ENCODE assay signal across 2 cellular contexts in the genomic region with DNA sequence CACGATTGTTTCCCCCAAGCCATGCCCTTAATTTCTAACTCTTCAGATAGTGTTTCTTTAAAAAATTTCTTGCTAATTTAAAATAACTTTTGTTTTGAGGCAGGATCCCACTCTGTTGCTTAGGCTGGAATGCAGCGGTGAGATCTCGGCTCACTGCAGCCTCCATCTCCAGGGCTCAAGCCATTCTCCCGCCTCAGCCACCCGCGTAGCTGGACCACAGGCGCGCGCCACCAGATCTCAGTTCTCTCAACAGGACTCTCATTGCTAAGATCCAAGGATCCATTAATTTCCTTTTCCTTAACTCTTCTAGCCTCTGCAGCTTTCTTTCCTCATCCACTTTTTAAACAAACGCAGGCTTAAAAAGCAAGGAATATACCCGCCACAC.
TF ChIP-seq lines count a peak whose summit lies in the region.

No MANE protein-coding gene starts in this region.

TF ChIP-seq in GM12878, 131 proteins besides CTCF, POLR2A, EP300 and RAD21 (continues in another document):
- TF ChIP-seq, protein P1, sequence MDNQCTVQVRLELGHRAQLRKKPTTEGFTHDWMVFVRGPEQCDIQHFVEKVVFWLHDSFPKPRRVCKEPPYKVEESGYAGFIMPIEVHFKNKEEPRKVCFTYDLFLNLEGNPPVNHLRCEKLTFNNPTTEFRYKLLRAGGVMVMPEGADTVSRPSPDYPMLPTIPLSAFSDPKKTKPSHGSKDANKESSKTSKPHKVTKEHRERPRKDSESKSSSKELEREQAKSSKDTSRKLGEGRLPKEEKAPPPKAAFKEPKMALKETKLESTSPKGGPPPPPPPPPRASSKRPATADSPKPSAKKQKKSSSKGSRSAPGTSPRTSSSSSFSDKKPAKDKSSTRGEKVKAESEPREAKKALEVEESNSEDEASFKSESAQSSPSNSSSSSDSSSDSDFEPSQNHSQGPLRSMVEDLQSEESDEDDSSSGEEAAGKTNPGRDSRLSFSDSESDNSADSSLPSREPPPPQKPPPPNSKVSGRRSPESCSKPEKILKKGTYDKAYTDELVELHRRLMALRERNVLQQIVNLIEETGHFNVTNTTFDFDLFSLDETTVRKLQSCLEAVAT (IDR thresholded peaks at IDR 0.05): no peak; the same call in 1 of the 2 replicates
- TF ChIP-seq RB1 (IDR thresholded peaks at IDR 0.05; ENCODE audit: borderline replicate concordance) (peak; percentile 89; the same call in 1 of the 2 replicates), ZNF274 (IDR thresholded peaks at IDR 0.05; ENCODE audit: insufficient read depth, insufficient read length) (no peak), PML (IDR thresholded peaks at IDR 0.05; ENCODE audit: low read length) (no peak), BMI1 (IDR thresholded peaks at IDR 0.05; ENCODE audit: borderline replicate concordance) (no peak), IKZF1 (conservative IDR thresholded peaks at IDR 0.05) (peak; percentile 6; the same call in 1 of the 2 replicates), IKZF2 (IDR thresholded peaks at IDR 0.05) (peak in 1 of 2 experiments; percentile 32; a peak in 1 of 4 replicates), RFX5 (IDR thresholded peaks at IDR 0.05; ENCODE audit: low read depth, low read length) (no peak), SMAD1 (IDR thresholded peaks at IDR 0.05; ENCODE audit: low read depth, partially characterized antibody) (no peak)
- TF ChIP-seq, protein P2, sequence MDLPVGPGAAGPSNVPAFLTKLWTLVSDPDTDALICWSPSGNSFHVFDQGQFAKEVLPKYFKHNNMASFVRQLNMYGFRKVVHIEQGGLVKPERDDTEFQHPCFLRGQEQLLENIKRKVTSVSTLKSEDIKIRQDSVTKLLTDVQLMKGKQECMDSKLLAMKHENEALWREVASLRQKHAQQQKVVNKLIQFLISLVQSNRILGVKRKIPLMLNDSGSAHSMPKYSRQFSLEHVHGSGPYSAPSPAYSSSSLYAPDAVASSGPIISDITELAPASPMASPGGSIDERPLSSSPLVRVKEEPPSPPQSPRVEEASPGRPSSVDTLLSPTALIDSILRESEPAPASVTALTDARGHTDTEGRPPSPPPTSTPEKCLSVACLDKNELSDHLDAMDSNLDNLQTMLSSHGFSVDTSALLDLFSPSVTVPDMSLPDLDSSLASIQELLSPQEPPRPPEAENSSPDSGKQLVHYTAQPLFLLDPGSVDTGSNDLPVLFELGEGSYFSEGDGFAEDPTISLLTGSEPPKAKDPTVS (IDR thresholded peaks at IDR 0.05; ENCODE audit: low read depth, low read length): 0 out of 2 replicates have a peak, but pooled peaks have one; percentile 47
- TF ChIP-seq, protein P3, sequence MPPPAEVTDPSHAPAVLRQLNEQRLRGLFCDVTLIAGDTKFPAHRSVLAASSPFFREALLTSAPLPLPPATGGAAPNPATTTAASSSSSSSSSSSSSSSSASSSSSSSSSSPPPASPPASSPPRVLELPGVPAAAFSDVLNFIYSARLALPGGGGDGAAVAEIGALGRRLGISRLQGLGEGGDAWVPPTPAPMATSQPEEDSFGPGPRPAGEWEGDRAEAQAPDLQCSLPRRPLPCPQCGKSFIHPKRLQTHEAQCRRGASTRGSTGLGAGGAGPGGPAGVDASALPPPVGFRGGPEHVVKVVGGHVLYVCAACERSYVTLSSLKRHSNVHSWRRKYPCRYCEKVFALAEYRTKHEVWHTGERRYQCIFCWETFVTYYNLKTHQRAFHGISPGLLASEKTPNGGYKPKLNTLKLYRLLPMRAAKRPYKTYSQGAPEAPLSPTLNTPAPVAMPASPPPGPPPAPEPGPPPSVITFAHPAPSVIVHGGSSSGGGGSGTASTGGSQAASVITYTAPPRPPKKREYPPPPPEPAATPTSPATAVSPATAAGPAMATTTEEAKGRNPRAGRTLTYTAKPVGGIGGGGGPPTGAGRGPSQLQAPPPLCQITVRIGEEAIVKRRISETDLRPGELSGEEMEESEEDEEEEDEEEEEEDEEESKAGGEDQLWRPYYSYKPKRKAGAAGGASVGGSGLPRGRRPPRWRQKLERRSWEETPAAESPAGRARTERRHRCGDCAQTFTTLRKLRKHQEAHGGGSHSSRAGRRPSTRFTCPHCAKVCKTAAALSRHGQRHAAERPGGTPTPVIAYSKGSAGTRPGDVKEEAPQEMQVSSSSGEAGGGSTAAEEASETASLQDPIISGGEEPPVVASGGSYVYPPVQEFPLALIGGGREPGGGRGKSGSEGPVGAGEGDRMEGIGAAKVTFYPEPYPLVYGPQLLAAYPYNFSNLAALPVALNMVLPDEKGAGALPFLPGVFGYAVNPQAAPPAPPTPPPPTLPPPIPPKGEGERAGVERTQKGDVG (CRISPR knock-in tag; IDR thresholded peaks at IDR 0.05): no peak
- TF ChIP-seq, protein P4, sequence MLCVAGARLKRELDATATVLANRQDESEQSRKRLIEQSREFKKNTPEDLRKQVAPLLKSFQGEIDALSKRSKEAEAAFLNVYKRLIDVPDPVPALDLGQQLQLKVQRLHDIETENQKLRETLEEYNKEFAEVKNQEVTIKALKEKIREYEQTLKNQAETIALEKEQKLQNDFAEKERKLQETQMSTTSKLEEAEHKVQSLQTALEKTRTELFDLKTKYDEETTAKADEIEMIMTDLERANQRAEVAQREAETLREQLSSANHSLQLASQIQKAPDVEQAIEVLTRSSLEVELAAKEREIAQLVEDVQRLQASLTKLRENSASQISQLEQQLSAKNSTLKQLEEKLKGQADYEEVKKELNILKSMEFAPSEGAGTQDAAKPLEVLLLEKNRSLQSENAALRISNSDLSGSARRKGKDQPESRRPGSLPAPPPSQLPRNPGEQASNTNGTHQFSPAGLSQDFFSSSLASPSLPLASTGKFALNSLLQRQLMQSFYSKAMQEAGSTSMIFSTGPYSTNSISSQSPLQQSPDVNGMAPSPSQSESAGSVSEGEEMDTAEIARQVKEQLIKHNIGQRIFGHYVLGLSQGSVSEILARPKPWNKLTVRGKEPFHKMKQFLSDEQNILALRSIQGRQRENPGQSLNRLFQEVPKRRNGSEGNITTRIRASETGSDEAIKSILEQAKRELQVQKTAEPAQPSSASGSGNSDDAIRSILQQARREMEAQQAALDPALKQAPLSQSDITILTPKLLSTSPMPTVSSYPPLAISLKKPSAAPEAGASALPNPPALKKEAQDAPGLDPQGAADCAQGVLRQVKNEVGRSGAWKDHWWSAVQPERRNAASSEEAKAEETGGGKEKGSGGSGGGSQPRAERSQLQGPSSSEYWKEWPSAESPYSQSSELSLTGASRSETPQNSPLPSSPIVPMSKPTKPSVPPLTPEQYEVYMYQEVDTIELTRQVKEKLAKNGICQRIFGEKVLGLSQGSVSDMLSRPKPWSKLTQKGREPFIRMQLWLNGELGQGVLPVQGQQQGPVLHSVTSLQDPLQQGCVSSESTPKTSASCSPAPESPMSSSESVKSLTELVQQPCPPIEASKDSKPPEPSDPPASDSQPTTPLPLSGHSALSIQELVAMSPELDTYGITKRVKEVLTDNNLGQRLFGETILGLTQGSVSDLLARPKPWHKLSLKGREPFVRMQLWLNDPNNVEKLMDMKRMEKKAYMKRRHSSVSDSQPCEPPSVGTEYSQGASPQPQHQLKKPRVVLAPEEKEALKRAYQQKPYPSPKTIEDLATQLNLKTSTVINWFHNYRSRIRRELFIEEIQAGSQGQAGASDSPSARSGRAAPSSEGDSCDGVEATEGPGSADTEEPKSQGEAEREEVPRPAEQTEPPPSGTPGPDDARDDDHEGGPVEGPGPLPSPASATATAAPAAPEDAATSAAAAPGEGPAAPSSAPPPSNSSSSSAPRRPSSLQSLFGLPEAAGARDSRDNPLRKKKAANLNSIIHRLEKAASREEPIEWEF (IDR thresholded peaks at IDR 0.05; ENCODE audit: insufficient replicate concordance, low read depth, low read length): no peak

TF ChIP-seq in liver, 16 proteins besides CTCF, POLR2A, EP300 and RAD21:
- TF ChIP-seq, protein P5, sequence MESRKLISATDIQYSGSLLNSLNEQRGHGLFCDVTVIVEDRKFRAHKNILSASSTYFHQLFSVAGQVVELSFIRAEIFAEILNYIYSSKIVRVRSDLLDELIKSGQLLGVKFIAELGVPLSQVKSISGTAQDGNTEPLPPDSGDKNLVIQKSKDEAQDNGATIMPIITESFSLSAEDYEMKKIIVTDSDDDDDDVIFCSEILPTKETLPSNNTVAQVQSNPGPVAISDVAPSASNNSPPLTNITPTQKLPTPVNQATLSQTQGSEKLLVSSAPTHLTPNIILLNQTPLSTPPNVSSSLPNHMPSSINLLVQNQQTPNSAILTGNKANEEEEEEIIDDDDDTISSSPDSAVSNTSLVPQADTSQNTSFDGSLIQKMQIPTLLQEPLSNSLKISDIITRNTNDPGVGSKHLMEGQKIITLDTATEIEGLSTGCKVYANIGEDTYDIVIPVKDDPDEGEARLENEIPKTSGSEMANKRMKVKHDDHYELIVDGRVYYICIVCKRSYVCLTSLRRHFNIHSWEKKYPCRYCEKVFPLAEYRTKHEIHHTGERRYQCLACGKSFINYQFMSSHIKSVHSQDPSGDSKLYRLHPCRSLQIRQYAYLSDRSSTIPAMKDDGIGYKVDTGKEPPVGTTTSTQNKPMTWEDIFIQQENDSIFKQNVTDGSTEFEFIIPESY (IDR thresholded peaks at IDR 0.05): no peak
- TF ChIP-seq RXRA (IDR thresholded peaks at IDR 0.05): peak in 1 of 2 donors; percentile 7
